8 cellular contexts compared by ENCODE assay signal in genomic region chr9:34254141-34254913, GRCh38.
DNase-seq lines count a peak whose midpoint lies in the region; ATAC-seq, FAIRE-seq and TF ChIP-seq lines count a peak whose summit lies in the region.
"Had no signal": no experiment of that assay in that cellular context is flagged by ENCODE, and none has a peak within 500 bp of the region (broad histone marks: within the 10 kb centered on the region; RNA-seq: fewer than 3 reads in every experiment).

No MANE protein-coding gene starts in this region.

- no peaks in the 10 kb centered on the region for H3K9me3 ChIP-seq in adrenal gland (replicated peaks in 1 of 3)
- no peaks in the 10 kb centered on the region for H3K9me3 ChIP-seq in subcutaneous abdominal adipose tissue (ENCODE audit: control insufficient read depth in 5 of 5, low read length in 5 of 5)

- no peak for TF ChIP-seq CTCF in adrenal gland (IDR thresholded peaks at IDR 0.05)

- H3K36me3 ChIP-seq in adrenal gland (replicated peaks in 1 of 2) (peaks cover 0 to 29% of the 10 kb centered on the region in 2 donors), subcutaneous abdominal adipose tissue (ENCODE audit: control insufficient read depth in 5 of 5, insufficient read depth in 5 of 5, low read length in 5 of 5) (peaks cover 5 to 40% (median 29%) of the 10 kb centered on the region in 5 donors)

- peak overlapping the region in 4 of 5 donors; percentile 12 to 38 (median 18) for H3K9ac ChIP-seq in subcutaneous abdominal adipose tissue (ENCODE audit: low read length in 5 of 5)

- peak overlapping the region in 4 of 5 donors; percentile 67 to 86 (median 76) for H3K27ac ChIP-seq in adrenal gland
- peak overlapping the region; percentile 88 for H3K27ac ChIP-seq in subcutaneous abdominal adipose tissue (ENCODE audit: low read depth, low read length)

- no peaks in the 10 kb centered on the region for H3K27me3 ChIP-seq in adrenal gland
- H3K27me3 ChIP-seq in subcutaneous abdominal adipose tissue (ENCODE audit: control insufficient read depth in 5 of 5, insufficient read depth in 4 of 5, low read length in 5 of 5) = no peaks in the 10 kb centered on the region

- H3K4me3 ChIP-seq in adrenal gland (no peak overlapping the region), subcutaneous abdominal adipose tissue (ENCODE audit: low read depth in 1 of 5, low read length in 5 of 5) (no peak overlapping the region)

- 0 out of 2 replicates have a peak, but pooled peaks have one; percentile 13 for TF ChIP-seq POLR2A in H54 (IDR thresholded peaks at IDR 0.05; ENCODE audit: low read depth, low read length)
- TF ChIP-seq POLR2A in adrenal gland (IDR thresholded peaks at IDR 0.05) = no peak

- peak; percentile 83 for DNase-seq in H54 (ENCODE audit: insufficient read length, low spot score)
- DNase-seq in adrenal gland = peak in 6 of 7 donors; percentile 50 to 70 (median 56)
- DNase-seq in left cardiac atrium = peak; percentile 51
- DNase-seq in NCI-H1092 treated with DMSO at 0.1 percent for 48 hours (lab: John Stamatoyannopoulos, UW) = no peak
- no peak for DNase-seq in DMS153 treated with DMSO at 0.1 percent for 48 hours (lab: John Stamatoyannopoulos, UW; ENCODE audit: unreplicated experiment)
- no peak for DNase-seq in SW480 (ENCODE audit: low spot score)
- DNase-seq: activated naive CD4-positive, alpha-beta T cell treated with anti-CD3 and anti-CD28 coated beads for 36 hours had no signal

- H3K4me1 ChIP-seq in adrenal gland (replicated peaks in 1 of 2) (peaks cover 23 to 38% of the 10 kb centered on the region in 2 donors), subcutaneous abdominal adipose tissue (ENCODE audit: control insufficient read depth in 5 of 5, insufficient read depth in 5 of 5, low read length in 5 of 5) (peaks cover 16 to 41% (median 35%) of the 10 kb centered on the region in 5 donors)

- peak; percentile 64 for FAIRE-seq in H54 (lab: Jason Lieb, UNC)

- 43 to 65% (median 51%) methylated on average over 11 to 16 of the region's 16 CpGs for WGBS in adrenal gland, 4 donors

- intact Hi-C loops in adrenal gland (cut with DNase I) = loop anchor here in 1 of 2 donors (10.0 kb wide), 1 partner anchor 130 kb away; the partner anchor contains the start of gene DCAF12
- intact Hi-C loops in left cardiac atrium (cut with DNase I) = no loop called here

- peak; percentile 6 to 62 for ATAC-seq in left cardiac atrium

Comparison
In these comparisons a context has a peak if more than half of its experiments do, and no peak if none do; other contexts are left out.
1. DNase-seq: peak in H54 (single experiment), adrenal gland (6 of 7) and left cardiac atrium (single experiment); none in NCI-H1092 treated with DMSO at 0.1 percent for 48 hours (single experiment), DMS153 treated with DMSO at 0.1 percent for 48 hours (single experiment) and SW480 (single experiment).